In the genomic region with DNA sequence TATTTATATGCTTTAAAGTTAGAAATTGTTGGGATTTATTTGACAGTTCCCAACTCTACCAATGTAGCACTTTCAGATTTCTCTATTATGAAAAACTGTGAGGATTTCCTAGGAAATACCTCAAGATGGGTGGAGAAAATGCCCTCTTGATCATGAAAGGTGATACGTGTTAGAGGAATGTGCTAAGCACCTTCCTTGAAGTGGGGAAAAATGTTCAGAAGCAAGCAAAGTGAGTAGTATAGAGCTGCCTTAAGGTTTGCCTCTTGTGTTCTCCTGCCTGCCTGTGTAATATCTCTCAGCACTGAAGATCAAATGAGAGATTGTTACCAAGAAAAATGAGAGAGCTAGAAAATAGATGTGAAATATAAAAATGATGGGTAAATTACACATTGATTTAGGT, we compare ENCODE assay signal across 20 cellular contexts. TPM values are rescaled to one million over a fixed set of nuclear protein-coding genes. Genes with fewer than 3 reads are reported as not detected.
DNase-seq lines count a peak whose midpoint lies in the region; ATAC-seq, FAIRE-seq and TF ChIP-seq lines count a peak whose summit lies in the region.
"Had no signal": no experiment of that assay in that cellular context is flagged by ENCODE, and none has a peak within 500 bp of the region (broad histone marks: within the 10 kb centered on the region; RNA-seq: fewer than 3 reads in every experiment).

No MANE protein-coding gene starts in this region.

- H3K4me3 ChIP-seq in A549 (no peak overlapping the region), adipocyte (ENCODE audit: low read length) (no peak overlapping the region), left lung (no peak overlapping the region)
- H3K4me3 ChIP-seq: GM12878, transverse colon had no signal

- H3K27me3 ChIP-seq in adipocyte (replicated peaks; ENCODE audit: control insufficient read depth, insufficient read depth, low read length) (no peaks in the 10 kb centered on the region), left lung (no peaks in the 10 kb centered on the region)
- H3K27me3 ChIP-seq: transverse colon had no signal

- H3K9ac ChIP-seq in adipocyte (ENCODE audit: low read length) = peak overlapping the region; percentile 9

- 18% methylated on average over 1 of the region's 1 CpG for WGBS in A549 (ENCODE audit: missing lambda C conversion rate)

- TF ChIP-seq EP300 in A549 (IDR thresholded peaks at IDR 0.05) = no peak

- DNase-seq in A549 (ENCODE audit: low read depth in 1 of 2, low spot score in 1 of 2) (no peak), HS-5 (ENCODE audit: low read depth) (peak; percentile 82), adipocyte (ENCODE audit: low read depth) (no peak), left lung (no peak), T-helper 1 cell (no peak), DMS79 treated with DMSO at 0.1 percent for 48 hours (lab: John Stamatoyannopoulos, UW) (no peak), cerebellar cortex (ENCODE audit: low spot score) (no peak), NCI-H128 (lab: John Stamatoyannopoulos, UW; ENCODE audit: unreplicated experiment) (no peak)
- DNase-seq: activated CD4-positive, alpha-beta memory T cell treated with anti-CD3 and anti-CD28 coated beads, Interleukin-2, amount 10 ng/mL, durations not matched to agents 7 days and 5 days; activated naive CD8-positive, alpha-beta T cell treated with anti-CD3 and anti-CD28 coated beads, Interleukin-2, amount 10 ng/mL, durations not matched to agents 7 days and 5 days; CD4-positive, alpha-beta T cell; central memory CD4-positive, alpha-beta T cell; KG1; NCI-H1417; NCI-H2227 treated with DMSO at 0.1 percent for 48 hours; stimulated activated CD4-positive, alpha-beta T cell treated with anti-CD3 and anti-CD28 coated beads, Interleukin-4, amount 100 ng/mL, for 24 hours; transverse colon had no signal

- ATAC-seq in A549 (peak in 1 of 2 experiments; percentile 56; a peak in 1 of 6 replicates), left lung (peak; percentile 69)
- ATAC-seq: GM12878 had no signal

- H3K36me3 ChIP-seq in adipocyte (ENCODE audit: control insufficient read depth, insufficient read depth, low read length, severe bottlenecking) = peaks cover 16% of the 10 kb centered on the region
- peaks cover 0 to 5% of the 10 kb centered on the region in 2 donors for H3K36me3 ChIP-seq in left lung
- H3K36me3 ChIP-seq: transverse colon had no signal

- CTCF ChIA-PET in A549 (lab: Yijun Ruan, JAX) = interaction anchor here (0.8 kb wide), 1 partner anchor 29 kb away, joined by 3 read pairs; no protein-coding TSS in a partner anchor

- H3K4me2 ChIP-seq in A549 = peak overlapping the region; percentile 31; the same call in 1 of the 3 replicates

- intact Hi-C loops in left lung (cut with DNase I) = no loop called here

- POLR2A ChIA-PET in A549 (lab: Yijun Ruan, JAX) = no interaction called here

- no peaks in the 10 kb centered on the region for H3K9me3 ChIP-seq in A549
- H3K9me3 ChIP-seq in adipocyte (ENCODE audit: control insufficient read depth, low read length) = no peaks in the 10 kb centered on the region
- H3K9me3 ChIP-seq in left lung = no peaks in the 10 kb centered on the region
- H3K9me3 ChIP-seq: transverse colon had no signal

- TF ChIP-seq CTCF in A549 (IDR thresholded peaks at IDR 0.05) = no peak
- TF ChIP-seq CTCF in left lung (IDR thresholded peaks at IDR 0.05) = no peak

- no peak for TF ChIP-seq POLR2A in A549 (IDR thresholded peaks at IDR 0.05; ENCODE audit: low read length)

- H3K27ac ChIP-seq in A549 (no peak overlapping the region; a peak in 1 of 6 replicates), left lung (peak overlapping the region in 1 of 2 donors; percentile 34)
- H3K27ac ChIP-seq: transverse colon had no signal

- H3K4me1 ChIP-seq in A549 = peaks cover 41% of the 10 kb centered on the region
- H3K4me1 ChIP-seq in adipocyte (ENCODE audit: control insufficient read depth, insufficient read depth, low read length) = peaks cover 57% of the 10 kb centered on the region
- H3K4me1 ChIP-seq in left lung = peaks cover 0 to 5% of the 10 kb centered on the region in 2 donors

- FAIRE-seq in A549 (lab: Jason Lieb, UNC) = no peak
- FAIRE-seq: A204.1, frontal cortex, GM12878 had no signal

- TF ChIP-seq RAD21 in A549 (conservative IDR thresholded peaks at IDR 0.05 in 1 of 2, IDR thresholded peaks at IDR 0.05 in 1 of 2) = no peak

TF ChIP-seq in A549, 52 proteins besides CTCF, POLR2A, EP300 and RAD21:
- TF ChIP-seq ZFP36 (IDR thresholded peaks at IDR 0.05; ENCODE audit: borderline replicate concordance, partially characterized antibody) = no peak
- TF ChIP-seq CHD2 (IDR thresholded peaks at IDR 0.05; ENCODE audit: low read length, partially characterized antibody) = no peak
- no peak for TF ChIP-seq PBX3 (IDR thresholded peaks at IDR 0.05)
- no peak for TF ChIP-seq MAZ (IDR thresholded peaks at IDR 0.05; ENCODE audit: borderline replicate concordance, low read depth, low read length)
- TF ChIP-seq RFX5 (IDR thresholded peaks at IDR 0.05) = no peak
- TF ChIP-seq ZNF302 (CRISPR knock-in tag; IDR thresholded peaks at IDR 0.05) = no peak
- TF ChIP-seq ZC3H11A (IDR thresholded peaks at IDR 0.05) = no peak
- no peak for TF ChIP-seq KDM5A (IDR thresholded peaks at IDR 0.05)
- no peak for TF ChIP-seq ESRRA (IDR thresholded peaks at IDR 0.05; ENCODE audit: borderline replicate concordance, low read length)
- TF ChIP-seq CHD4 (IDR thresholded peaks at IDR 0.05; ENCODE audit: borderline replicate concordance) = no peak
- no peak for TF ChIP-seq POLR2AphosphoS2 (conservative IDR thresholded peaks at IDR 0.05; ENCODE audit: low read length)
- no peak for TF ChIP-seq JUN (IDR thresholded peaks at IDR 0.05)
- TF ChIP-seq NPAS2 (CRISPR knock-in tag; IDR thresholded peaks at IDR 0.05; ENCODE audit: borderline replicate concordance) = no peak

RNA-seq across cellular contexts. Expression of gene YAP1, which starts 58.2 kb away (rescaled TPM):
- polyA plus RNA-seq in A549 (2011; rRNA removed) (48.0 and 73.6 TPM in 2 replicates), A549 (2017; fragmentation: RNase III; extraction: RNeasy Plus Mini Kit Qiagen cat#74134 plus additional on column Dnase treatment) (36.4 to 40.4 TPM (median 39.6 TPM) in 3 replicates)
- polyA plus RNA-seq in A549 (2012; cell fraction: cytosol; rRNA removed) = 23.1 and 30.4 TPM in 2 replicates
- 25.1 and 25.8 TPM in 2 replicates for polyA plus RNA-seq in A549 (2012; cell fraction: nucleus; rRNA removed)
- polyA minus RNA-seq in A549 (2011; rRNA and poly(A)+ RNA removed) = 140 and 142 TPM in 2 replicates
- 100 to 1,000 TPM; 105 to 165 TPM for total RNA-seq in left lung
